15 cellular contexts compared by ENCODE assay signal in the genomic region with DNA sequence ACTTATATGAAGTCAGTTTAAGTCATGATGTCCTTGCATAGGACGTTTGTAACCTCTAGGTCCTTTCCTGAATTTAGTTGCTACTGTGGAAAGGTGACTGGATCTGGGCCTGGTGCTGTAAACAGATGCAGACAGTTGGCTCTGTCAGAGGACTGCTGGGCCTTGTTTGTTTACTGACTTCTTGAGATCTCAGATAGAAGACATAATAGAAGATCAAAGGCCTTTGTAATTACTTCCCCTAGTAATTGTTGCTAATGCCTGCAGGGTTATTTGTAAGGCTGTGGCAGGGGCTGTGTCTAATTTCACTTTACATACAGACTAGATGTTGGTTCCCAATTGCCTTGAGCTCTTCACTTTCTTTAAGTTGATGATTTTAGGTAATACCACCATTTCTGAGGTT. TPM values are rescaled to one million over a fixed set of nuclear protein-coding genes. Genes with fewer than 3 reads are reported as not detected.
DNase-seq lines count a peak whose midpoint lies in the region; TF ChIP-seq lines count a peak whose summit lies in the region.
"Had no signal": no experiment of that assay in that cellular context is flagged by ENCODE, and none has a peak within 500 bp of the region (broad histone marks: within the 10 kb centered on the region; RNA-seq: fewer than 3 reads in every experiment).

No MANE protein-coding gene starts in this region.

- H3K36me3 ChIP-seq in brain microvascular endothelial cell (replicated peaks): no peaks in the 10 kb centered on the region
- H3K36me3 ChIP-seq: uterus, WERI-Rb-1 had no signal

- in situ Hi-C loops in ACHN (cut with HindIII; ENCODE audit: low pct_ligation_motif_present, low pct_unique_long_range_greater_than_20kb, low sequenced_read_pairs): no loop called here
- in situ Hi-C loops in brain microvascular endothelial cell (cut with HindIII; ENCODE audit: low pct_ligation_motif_present, low sequenced_read_pairs): no loop called here

- H3K36me3 Mint-ChIP-seq in nephron progenitor cell (ENCODE audit: low read depth): peaks cover 6% of the 10 kb centered on the region
- H3K36me3 Mint-ChIP-seq: stimulated activated effector memory CD8-positive, alpha-beta T cell treated with anti-CD3 and anti-CD28 coated beads, Interleukin-12 subunit alpha, Interleukin-12 subunit beta, amount 100 ng/mL, for 72 hours had no signal

- H3K4me3 ChIP-seq in brain microvascular endothelial cell (ENCODE audit: low read depth, low read length): no peak overlapping the region
- H3K4me3 ChIP-seq: lung, uterus had no signal

- H3K27me3 Mint-ChIP-seq in nephron progenitor cell (ENCODE audit: low read depth, poor library complexity): no peaks in the 10 kb centered on the region
- H3K27me3 Mint-ChIP-seq: dendritic cell treated with granulocyte-macrophage colony-stimulating factor and Interleukin-4, amounts not matched to agents 40 ng/mL and 50 ng/mL, for 4 days had no signal

- H3K9me3 Mint-ChIP-seq in nephron progenitor cell: no peaks in the 10 kb centered on the region
- H3K9me3 Mint-ChIP-seq: dendritic cell treated with granulocyte-macrophage colony-stimulating factor and Interleukin-4, amounts not matched to agents 40 ng/mL and 50 ng/mL, for 4 days; stimulated activated effector memory CD8-positive, alpha-beta T cell treated with anti-CD3 and anti-CD28 coated beads, Interleukin-12 subunit alpha, Interleukin-12 subunit beta, amount 100 ng/mL, for 72 hours had no signal

- no peak overlapping the region for H3K4me3 Mint-ChIP-seq in nephron progenitor cell
- H3K4me3 Mint-ChIP-seq: dendritic cell treated with granulocyte-macrophage colony-stimulating factor and Interleukin-4, amounts not matched to agents 40 ng/mL and 50 ng/mL, for 4 days; stimulated activated effector memory CD8-positive, alpha-beta T cell treated with anti-CD3 and anti-CD28 coated beads, Interleukin-12 subunit alpha, Interleukin-12 subunit beta, amount 100 ng/mL, for 72 hours had no signal

- H3K27ac Mint-ChIP-seq in nephron progenitor cell: peak overlapping the region; percentile 76
- H3K27ac Mint-ChIP-seq: dendritic cell treated with granulocyte-macrophage colony-stimulating factor and Interleukin-4, amounts not matched to agents 40 ng/mL and 50 ng/mL, for 4 days; stimulated activated effector memory CD8-positive, alpha-beta T cell treated with anti-CD3 and anti-CD28 coated beads, Interleukin-12 subunit alpha, Interleukin-12 subunit beta, amount 100 ng/mL, for 72 hours had no signal

- TF ChIP-seq CTCF in nephron progenitor cell (IDR thresholded peaks at IDR 0.05) (no peak), brain microvascular endothelial cell (IDR thresholded peaks at IDR 0.05; ENCODE audit: low read depth, low read length, missing control alignments) (no peak)

- H3K27me3 ChIP-seq in brain microvascular endothelial cell (replicated peaks): no peaks in the 10 kb centered on the region
- H3K27me3 ChIP-seq: uterus had no signal

- no peak overlapping the region for H3K27ac ChIP-seq in brain microvascular endothelial cell
- H3K27ac ChIP-seq: uterus, WERI-Rb-1 had no signal

- peaks cover 91% of the 10 kb centered on the region for H3K4me1 Mint-ChIP-seq in nephron progenitor cell
- H3K4me1 Mint-ChIP-seq: stimulated activated effector memory CD8-positive, alpha-beta T cell treated with anti-CD3 and anti-CD28 coated beads, Interleukin-12 subunit alpha, Interleukin-12 subunit beta, amount 100 ng/mL, for 72 hours had no signal

- DNase-seq in NCI-H2171 treated with DMSO at 0.1 percent for 48 hours (lab: John Stamatoyannopoulos, UW) (peak; percentile 8), NCI-H2171 (lab: John Stamatoyannopoulos, UW) (no peak), NCI-H1436 (lab: John Stamatoyannopoulos, UW) (peak; percentile 69), RPMI7951 (ENCODE audit: low read depth) (peak; percentile 81), nephron progenitor cell (no peak), ACHN (no peak), brain microvascular endothelial cell (no peak)
- no peak for DNase-seq in stimulated activated naive CD4-positive, alpha-beta T cell treated with Interleukin-2 at 50 U/mL for 16 hours (lab: John Stamatoyannopoulos, UW)
- DNase-seq: Caco-2, MM.1S, uterus, WERI-Rb-1 had no signal

RNA-seq across cellular contexts. Expression of a gene that starts 42.5 kb away (rescaled TPM):
- total RNA-seq in RPMI7951 (2014; rRNA removed; shearing (Covaris generic)): 21.6 and 25.9 TPM in 2 replicates

Comparison
In these comparisons a context has a peak if more than half of its experiments do, and no peak if none do; other contexts are left out.
1. DNase-seq: peak in NCI-H2171 treated with DMSO at 0.1 percent for 48 hours (single experiment), NCI-H1436 (single experiment) and RPMI7951 (single experiment); none in NCI-H2171 (single experiment), nephron progenitor cell (single experiment), ACHN (single experiment), stimulated activated naive CD4-positive, alpha-beta T cell treated with Interleukin-2 at 50 U/mL for 16 hours (single experiment) and brain microvascular endothelial cell (single experiment).